ENCODE assay signal across 9 cellular contexts in the genomic region with DNA sequence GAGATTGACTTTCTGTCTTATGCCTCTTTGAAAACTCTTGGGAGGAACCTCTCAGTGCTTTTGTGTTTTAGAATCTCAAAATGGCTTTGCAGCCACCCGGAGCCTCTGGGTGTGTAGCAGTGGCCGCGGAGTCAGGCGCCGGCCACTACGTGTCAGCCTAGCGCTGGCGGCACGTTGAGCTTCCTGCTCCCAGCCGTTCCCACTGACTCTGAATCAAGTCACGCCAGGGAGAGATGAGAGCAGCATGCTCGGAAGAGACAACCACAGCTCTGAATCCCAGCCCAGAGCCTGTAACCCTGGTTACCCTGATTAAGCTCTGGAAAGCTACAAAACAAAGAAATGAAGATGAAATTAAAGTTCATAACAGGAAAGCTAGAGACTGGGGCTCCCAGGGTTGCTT.
DNase-seq lines count a peak whose midpoint lies in the region; ATAC-seq and TF ChIP-seq lines count a peak whose summit lies in the region.
"Had no signal": no experiment of that assay in that cellular context is flagged by ENCODE, and none has a peak within 500 bp of the region (broad histone marks: within the 10 kb centered on the region; RNA-seq: fewer than 3 reads in every experiment).

No MANE protein-coding gene starts in this region.

- peaks cover 77 to 94% of the 10 kb centered on the region in 2 donors for H3K36me3 Mint-ChIP-seq in CD14-positive monocyte

- ATAC-seq in GM19023 (IDR thresholded peaks at IDR 0.05; ENCODE audit: unreplicated experiment), result no peak

- H3K27me3 Mint-ChIP-seq in CD14-positive monocyte (ENCODE audit: low read depth in 3 of 3), result peaks cover 0 to 2% (median under 1%) of the 10 kb centered on the region in 3 donors

- DNase-seq in GM04504 (ENCODE audit: low read depth) (peak; percentile 31), cardiac fibroblast (ENCODE audit: low read depth in 2 of 2) (peak; percentile 21 to 76), right atrium auricular region (ENCODE audit: low spot score) (peak; percentile 61), posterior cingulate gyrus (peak in 8 of 10 donors; percentile 50 to 91 (median 59)), breast epithelium (ENCODE audit: low spot score in 2 of 2) (no peak), epidermal melanocyte (ENCODE audit: insufficient read length, low spot score) (no peak), CD14-positive monocyte (ENCODE audit: low spot score) (no peak)

- H3K36me3 ChIP-seq in right atrium auricular region (no peaks in the 10 kb centered on the region), breast epithelium (no peaks in the 10 kb centered on the region)

- peaks cover 0 to 2% (median 0%) of the 10 kb centered on the region in 7 donors for H3K9me3 Mint-ChIP-seq in CD14-positive monocyte

- intact Hi-C loops in posterior cingulate gyrus (cut with DNase I), result no loop called here
- intact Hi-C loops in breast epithelium (cut with DNase I; ENCODE audit: low total_unique reads), result no loop called here
- intact Hi-C loops in CD14-positive monocyte (cut with micrococcal nuclease), result no loop called here

- H3K4me3 ChIP-seq in cardiac fibroblast (replicated peaks in 1 of 2; ENCODE audit: low read depth in 2 of 2, low read length in 2 of 2), result no peak overlapping the region
- H3K4me3 ChIP-seq in right atrium auricular region, result no peak overlapping the region
- no peak overlapping the region for H3K4me3 ChIP-seq in breast epithelium
- H3K4me3 ChIP-seq: tibial artery had no signal

- no peak overlapping the region for H3K27ac Mint-ChIP-seq in CD14-positive monocyte

- no peak overlapping the region for H3K4me3 Mint-ChIP-seq in CD14-positive monocyte

- H3K27ac ChIP-seq in right atrium auricular region, result no peak overlapping the region
- H3K27ac ChIP-seq in breast epithelium, result no peak overlapping the region
- H3K27ac ChIP-seq: tibial artery had no signal

- no peaks in the 10 kb centered on the region for H3K9me3 ChIP-seq in right atrium auricular region
- no peaks in the 10 kb centered on the region for H3K9me3 ChIP-seq in breast epithelium
- H3K9me3 ChIP-seq: tibial artery had no signal

- no peaks in the 10 kb centered on the region for H3K4me1 Mint-ChIP-seq in CD14-positive monocyte

- H3K4me1 ChIP-seq in right atrium auricular region, result peaks cover 0 to 4% of the 10 kb centered on the region in 2 donors
- no peaks in the 10 kb centered on the region for H3K4me1 ChIP-seq in breast epithelium
- H3K4me1 ChIP-seq: tibial artery had no signal

- H3K27me3 ChIP-seq in right atrium auricular region, result no peaks in the 10 kb centered on the region
- H3K27me3 ChIP-seq in breast epithelium, result no peaks in the 10 kb centered on the region
- H3K27me3 ChIP-seq: tibial artery had no signal

- no peak for TF ChIP-seq CTCF in cardiac fibroblast (IDR thresholded peaks at IDR 0.05; ENCODE audit: low read depth, low read length)
- TF ChIP-seq CTCF in right atrium auricular region (IDR thresholded peaks at IDR 0.05), result peak in 1 of 2 donors; percentile 62
- no peak for TF ChIP-seq CTCF in breast epithelium (IDR thresholded peaks at IDR 0.05)
- no peak for TF ChIP-seq CTCF in CD14-positive monocyte (IDR thresholded peaks at IDR 0.05)

- TF ChIP-seq POLR2A in breast epithelium (IDR thresholded peaks at IDR 0.05), result no peak

Comparison
In these comparisons a context has a peak if more than half of its experiments do, and no peak if none do; other contexts are left out.
1. DNase-seq: peak in GM04504 (single experiment), cardiac fibroblast (2 of 2), right atrium auricular region (single experiment) and posterior cingulate gyrus (8 of 10); none in breast epithelium (0 of 2), epidermal melanocyte (single experiment) and CD14-positive monocyte (single experiment).